15 cellular contexts compared by ENCODE assay signal in genomic region chr21:33854604-33855003, GRCh38.
DNase-seq lines count a peak whose midpoint lies in the region; ATAC-seq and TF ChIP-seq lines count a peak whose summit lies in the region.
"Had no signal": no experiment of that assay in that cellular context is flagged by ENCODE, and none has a peak within 500 bp of the region (broad histone marks: within the 10 kb centered on the region; RNA-seq: fewer than 3 reads in every experiment).

No MANE protein-coding gene starts in this region.

- CTCF ChIA-PET in MCF 10A (lab: Yijun Ruan, JAX): interaction anchor here (1.2 kb wide), 1 partner anchor 66 kb away, joined by 4 read pairs; no protein-coding TSS in a partner anchor

- intact Hi-C loops in MCF 10A (cut with micrococcal nuclease) (no loop called here), breast epithelium (cut with DNase I; ENCODE audit: low total_unique reads) (no loop called here)

- H3K4me1 ChIP-seq in breast epithelium (no peaks in the 10 kb centered on the region), Peyer's patch (no peaks in the 10 kb centered on the region)
- H3K4me1 ChIP-seq: HAP-1, pancreas had no signal

- H3K27me3 Mint-ChIP-seq in MCF 10A (ENCODE audit: insufficient read depth, unreplicated experiment) (no peaks in the 10 kb centered on the region), osteocyte (ENCODE audit: unreplicated experiment) (no peaks in the 10 kb centered on the region)

- no peaks in the 10 kb centered on the region for H3K9me3 Mint-ChIP-seq in MCF 10A (ENCODE audit: unreplicated experiment)
- no peaks in the 10 kb centered on the region for H3K9me3 Mint-ChIP-seq in osteocyte (ENCODE audit: unreplicated experiment)
- H3K9me3 Mint-ChIP-seq: activated T-helper 17 cell treated with anti-CD3 and anti-CD28 coated beads, Interleukin-2, amount 50 U/mL, for 72 hours had no signal

- peak; percentile 84 for DNase-seq in MCF 10A (ENCODE audit: unreplicated experiment)
- no peak for DNase-seq in breast epithelium (ENCODE audit: low spot score in 2 of 2)
- DNase-seq in NCI-H345 (lab: John Stamatoyannopoulos, UW): peak; percentile 75
- peak; percentile 61 for DNase-seq in epithelial cell of esophagus (ENCODE audit: low read depth)
- DNase-seq in osteocyte (ENCODE audit: extremely low spot score, unreplicated experiment): no peak
- DNase-seq in stimulated activated naive CD4-positive, alpha-beta T cell (lab: John Stamatoyannopoulos, UW): no peak
- DNase-seq in Peyer's patch: no peak
- DNase-seq: dorsolateral prefrontal cortex, pancreas, SIG-M5 had no signal

- H3K4me3 ChIP-seq in breast epithelium (no peak overlapping the region), epithelial cell of esophagus (ENCODE audit: low read length) (no peak overlapping the region), Peyer's patch (no peak overlapping the region)
- H3K4me3 ChIP-seq: ascending aorta, dorsolateral prefrontal cortex, HAP-1, pancreas had no signal

- POLR2A ChIA-PET in MCF 10A (lab: Yijun Ruan, JAX): interaction anchor here (0.6 to 1.9 kb wide), 8 partner anchors 10 to 233 kb away, joined by 3 to 9 read pairs (median 4); partner anchors contain the start of gene ATP5PO

- TF ChIP-seq POLR2A in breast epithelium (IDR thresholded peaks at IDR 0.05) (no peak), Peyer's patch (IDR thresholded peaks at IDR 0.05) (no peak)

- no TSS peak for BruUV-seq in MCF 10A (replicated peaks; lab: Mats Ljungman, UMichigan)

- H3K27ac ChIP-seq in breast epithelium: no peak overlapping the region
- no peak overlapping the region for H3K27ac ChIP-seq in Peyer's patch
- H3K27ac ChIP-seq: ascending aorta, pancreas had no signal

- no peak overlapping the region for H3K4me3 Mint-ChIP-seq in MCF 10A (ENCODE audit: unreplicated experiment)
- H3K4me3 Mint-ChIP-seq in osteocyte (ENCODE audit: unreplicated experiment): no peak overlapping the region
- H3K4me3 Mint-ChIP-seq: activated CD8-positive, alpha-beta T cell treated with anti-CD3 and anti-CD28 coated beads, Interleukin-2, amount 10 ng/mL, durations not matched to agents 7 days and 5 days; activated T-helper 17 cell treated with anti-CD3 and anti-CD28 coated beads, Interleukin-2, amount 50 U/mL, for 72 hours had no signal

- H3K27me3 ChIP-seq in breast epithelium: no peaks in the 10 kb centered on the region
- no peaks in the 10 kb centered on the region for H3K27me3 ChIP-seq in Peyer's patch
- H3K27me3 ChIP-seq: ascending aorta, dorsolateral prefrontal cortex, pancreas had no signal

- no peak for ATAC-seq in HG03521 (IDR thresholded peaks at IDR 0.05; ENCODE audit: unreplicated experiment)
- ATAC-seq: activated CD8-positive, alpha-beta T cell treated with anti-CD3 and anti-CD28 coated beads, Interleukin-2, amount 10 ng/mL, durations not matched to agents 7 days and 5 days; activated T-helper 17 cell treated with anti-CD3 and anti-CD28 coated beads, Interleukin-2, amount 50 U/mL, for 72 hours; pancreas had no signal

- H3K27ac Mint-ChIP-seq in MCF 10A (ENCODE audit: low read depth, unreplicated experiment): no peak overlapping the region
- H3K27ac Mint-ChIP-seq in osteocyte (ENCODE audit: unreplicated experiment): peak overlapping the region; percentile 39
- H3K27ac Mint-ChIP-seq: activated CD8-positive, alpha-beta T cell treated with anti-CD3 and anti-CD28 coated beads, Interleukin-2, amount 10 ng/mL, durations not matched to agents 7 days and 5 days; activated T-helper 17 cell treated with anti-CD3 and anti-CD28 coated beads, Interleukin-2, amount 50 U/mL, for 72 hours had no signal

- TF ChIP-seq CTCF in MCF 10A (IDR thresholded peaks at IDR 0.05; ENCODE audit: unreplicated experiment): no peak
- TF ChIP-seq CTCF in breast epithelium (IDR thresholded peaks at IDR 0.05): no peak
- no peak for TF ChIP-seq CTCF in epithelial cell of esophagus (IDR thresholded peaks at IDR 0.05; ENCODE audit: insufficient read depth, low read depth, low read length, missing control alignments)
- no peak for TF ChIP-seq CTCF in osteocyte (IDR thresholded peaks at IDR 0.05)
- no peak for TF ChIP-seq CTCF in Peyer's patch (IDR thresholded peaks at IDR 0.05)

- H3K36me3 Mint-ChIP-seq in MCF 10A (ENCODE audit: insufficient read depth, unreplicated experiment) (no peaks in the 10 kb centered on the region), osteocyte (ENCODE audit: unreplicated experiment) (no peaks in the 10 kb centered on the region)

- no peaks in the 10 kb centered on the region for H3K36me3 ChIP-seq in breast epithelium
- no peaks in the 10 kb centered on the region for H3K36me3 ChIP-seq in Peyer's patch
- H3K36me3 ChIP-seq: ascending aorta, HAP-1, pancreas had no signal

- H3K9me3 ChIP-seq in breast epithelium (no peaks in the 10 kb centered on the region), Peyer's patch (no peaks in the 10 kb centered on the region)
- H3K9me3 ChIP-seq: ascending aorta, HAP-1, pancreas had no signal

- H3K4me1 Mint-ChIP-seq in MCF 10A (ENCODE audit: insufficient read depth, unreplicated experiment) (peaks cover 14% of the 10 kb centered on the region), osteocyte (ENCODE audit: unreplicated experiment) (peaks cover 63% of the 10 kb centered on the region)
- H3K4me1 Mint-ChIP-seq: activated T-helper 17 cell treated with anti-CD3 and anti-CD28 coated beads, Interleukin-2, amount 50 U/mL, for 72 hours had no signal

Comparison
In these comparisons a context has a peak if more than half of its experiments do, and no peak if none do; other contexts are left out.
1. DNase-seq: peak in MCF 10A (single experiment), NCI-H345 (single experiment) and epithelial cell of esophagus (single experiment); none in breast epithelium (0 of 2), osteocyte (single experiment), stimulated activated naive CD4-positive, alpha-beta T cell (0 of 6) and Peyer's patch (0 of 3).